ENCODE assay signal across 8 cellular contexts in the genomic region with DNA sequence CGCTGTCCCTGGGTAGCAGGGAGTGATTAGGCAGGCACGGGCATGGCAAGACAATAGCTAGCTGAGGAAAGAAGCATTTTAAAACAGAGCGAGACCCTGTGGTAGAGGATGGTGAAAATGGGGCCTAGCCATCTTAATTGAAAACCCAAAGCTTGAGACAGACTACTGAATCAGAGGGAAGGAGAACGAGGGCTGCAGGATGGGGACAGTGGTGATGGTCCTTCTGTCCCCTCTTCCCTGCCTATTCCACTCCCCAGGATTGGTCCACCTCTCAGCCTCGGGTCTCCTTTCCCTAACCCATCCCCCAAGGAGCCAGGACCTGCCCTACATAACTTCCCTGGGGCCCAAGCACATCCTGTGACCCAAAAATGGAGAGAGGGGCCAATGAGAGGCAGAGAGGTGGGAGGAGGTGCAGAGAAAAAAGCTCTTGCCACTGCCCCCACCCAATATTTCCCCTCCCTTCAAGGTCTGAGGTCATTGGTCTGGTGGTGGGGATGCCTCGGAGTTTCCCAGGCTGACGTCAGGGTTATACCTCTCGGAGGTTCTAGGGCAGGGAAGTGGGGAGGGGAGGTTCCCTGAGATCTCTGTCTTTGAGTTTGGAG. TPM values are rescaled to one million over a fixed set of nuclear protein-coding genes. Genes with fewer than 3 reads are reported as not detected.
A peak's percentile ranks its signal among the peaks of the same experiment; 100 is the strongest.
DNase-seq lines count a peak whose midpoint lies in the region; ATAC-seq and TF ChIP-seq lines count a peak whose summit lies in the region.

No MANE protein-coding gene starts in this region.

- no peaks in the 10 kb centered on the region for H3K27me3 ChIP-seq in foreskin keratinocyte
- H3K27me3 ChIP-seq in skeletal muscle tissue (ENCODE audit: control insufficient read depth in 3 of 3, insufficient read depth in 3 of 3, low read length in 3 of 3), result peaks cover 0 to 5% (median 0%) of the 10 kb centered on the region in 3 donors

- H3K27ac Mint-ChIP-seq in activated CD8-positive, alpha-beta memory T cell treated with anti-CD3 and anti-CD28 coated beads, Interleukin-2, amount 10 ng/mL, durations not matched to agents 7 days and 5 days, result peak overlapping the region; percentile 99

- no peaks in the 10 kb centered on the region for H3K9me3 Mint-ChIP-seq in activated CD8-positive, alpha-beta memory T cell treated with anti-CD3 and anti-CD28 coated beads, Interleukin-2, amount 10 ng/mL, durations not matched to agents 7 days and 5 days (ENCODE audit: low read depth)

- H3K27ac ChIP-seq in foreskin keratinocyte (peak overlapping the region; percentile 87), skeletal muscle tissue (ENCODE audit: low read depth, low read length) (peak overlapping the region; percentile 92)

- no peak for ATAC-seq in activated CD8-positive, alpha-beta memory T cell treated with anti-CD3 and anti-CD28 coated beads, Interleukin-2, amount 10 ng/mL, durations not matched to agents 7 days and 5 days
- ATAC-seq in foreskin keratinocyte, result peak; percentile 2

- H3K9ac ChIP-seq in skeletal muscle tissue (ENCODE audit: low read depth in 1 of 3, low read length in 3 of 3), result peak overlapping the region; percentile 71 to 92 (median 89)

- peaks cover 56% of the 10 kb centered on the region for H3K4me1 Mint-ChIP-seq in activated CD8-positive, alpha-beta memory T cell treated with anti-CD3 and anti-CD28 coated beads, Interleukin-2, amount 10 ng/mL, durations not matched to agents 7 days and 5 days

- TF ChIP-seq CTCF in foreskin keratinocyte (conservative IDR thresholded peaks at IDR 0.05), result no peak

- no peaks in the 10 kb centered on the region for H3K9me3 ChIP-seq in skeletal muscle tissue (ENCODE audit: control insufficient read depth in 3 of 3, low read length in 3 of 3)

- peaks cover 18% of the 10 kb centered on the region for H3K36me3 Mint-ChIP-seq in activated CD8-positive, alpha-beta memory T cell treated with anti-CD3 and anti-CD28 coated beads, Interleukin-2, amount 10 ng/mL, durations not matched to agents 7 days and 5 days

- DNase-seq in NCI-H510A treated with DMSO at 0.1 percent for 48 hours (lab: John Stamatoyannopoulos, UW) (peak; percentile 78), NCI-H510A (lab: John Stamatoyannopoulos, UW) (no peak), foreskin keratinocyte (no peak), NCI-H2171 treated with DMSO at 0.1 percent for 48 hours (lab: John Stamatoyannopoulos, UW) (no peak), superior temporal gyrus (ENCODE audit: extremely low spot score) (no peak), SKM-1 treated with dmso at 0.1 percent for 144 hours (lab: John Stamatoyannopoulos, UW; ENCODE audit: unreplicated experiment) (no peak)
- DNase-seq in activated CD8-positive, alpha-beta memory T cell treated with anti-CD3 and anti-CD28 coated beads, Interleukin-2, amount 10 ng/mL, durations not matched to agents 7 days and 5 days, result peak; percentile 77

- H3K4me1 ChIP-seq in foreskin keratinocyte (peaks cover 14% of the 10 kb centered on the region), skeletal muscle tissue (ENCODE audit: control insufficient read depth in 3 of 3, insufficient read depth in 3 of 3, low read length in 3 of 3) (peaks cover 27 to 32% (median 31%) of the 10 kb centered on the region in 3 donors)

- H3K4me3 ChIP-seq in skeletal muscle tissue (ENCODE audit: low read length in 3 of 3), result peak overlapping the region; percentile 89

- CTCF ChIA-PET in activated CD8-positive, alpha-beta memory T cell treated with anti-CD3 and anti-CD28 coated beads, Interleukin-2, amount 10 ng/mL, durations not matched to agents 7 days and 5 days (lab: Charles Lee), result interaction anchor here (0.9 to 3.3 kb wide), 4 partner anchors 11 to 161 kb away, joined by 3 to 27 read pairs (median 8); partner anchors contain the start of gene BAK1

- H3K27me3 Mint-ChIP-seq in activated CD8-positive, alpha-beta memory T cell treated with anti-CD3 and anti-CD28 coated beads, Interleukin-2, amount 10 ng/mL, durations not matched to agents 7 days and 5 days, result peaks cover 15% of the 10 kb centered on the region

- H3K4me3 Mint-ChIP-seq in activated CD8-positive, alpha-beta memory T cell treated with anti-CD3 and anti-CD28 coated beads, Interleukin-2, amount 10 ng/mL, durations not matched to agents 7 days and 5 days, result peak overlapping the region; percentile 97

- H3K36me3 ChIP-seq in skeletal muscle tissue (ENCODE audit: control insufficient read depth in 3 of 3, insufficient read depth in 3 of 3, low read length in 3 of 3), result peaks cover 24 to 29% (median 24%) of the 10 kb centered on the region in 3 donors

RNA-seq across cellular contexts. Expression of gene CUTA, which starts 0.9 kb away (rescaled TPM):
- total RNA-seq in activated CD8-positive, alpha-beta memory T cell treated with anti-CD3 and anti-CD28 coated beads, Interleukin-2, amount 10 ng/mL, durations not matched to agents 7 days and 5 days, result 100 to 1,000 TPM; 196 to 197 TPM
- 248 and 266 TPM in 2 replicates for total RNA-seq in foreskin keratinocyte
- polyA plus RNA-seq in foreskin keratinocyte, result 382 and 433 TPM in 2 replicates
- 73.1 TPM for total RNA-seq in skeletal muscle tissue

RNA-seq across cellular contexts. Expression of gene SYNGAP1, which starts 1.1 kb away (rescaled TPM):
- total RNA-seq in activated CD8-positive, alpha-beta memory T cell treated with anti-CD3 and anti-CD28 coated beads, Interleukin-2, amount 10 ng/mL, durations not matched to agents 7 days and 5 days, result 10 to 100 TPM; 24.1 to 39.8 TPM
- total RNA-seq in foreskin keratinocyte, result 3.3 and 7.6 TPM in 2 replicates
- polyA plus RNA-seq in foreskin keratinocyte, result 2.0 and 2.3 TPM in 2 replicates
- 1.6 TPM for total RNA-seq in skeletal muscle tissue

RNA-seq across cellular contexts. Expression of gene PHF1, which starts 8.0 kb away (rescaled TPM):
- total RNA-seq in activated CD8-positive, alpha-beta memory T cell treated with anti-CD3 and anti-CD28 coated beads, Interleukin-2, amount 10 ng/mL, durations not matched to agents 7 days and 5 days, result 10 to 100 TPM; 26.1 to 36.0 TPM
- total RNA-seq in foreskin keratinocyte, result 19.4 and 21.3 TPM in 2 replicates
- polyA plus RNA-seq in foreskin keratinocyte, result 29.9 and 32.0 TPM in 2 replicates
- total RNA-seq in skeletal muscle tissue, result 5.7 TPM

RNA-seq across cellular contexts. Expression of gene KIFC1, which starts 27.2 kb away (rescaled TPM):
- total RNA-seq in activated CD8-positive, alpha-beta memory T cell treated with anti-CD3 and anti-CD28 coated beads, Interleukin-2, amount 10 ng/mL, durations not matched to agents 7 days and 5 days, result 100 to 1,000 TPM; 133 to 187 TPM
- total RNA-seq in foreskin keratinocyte (58.0 and 72.9 TPM in 2 replicates), skeletal muscle tissue (12.0 TPM)
- 42.5 and 52.9 TPM in 2 replicates for polyA plus RNA-seq in foreskin keratinocyte

RNA-seq across cellular contexts. Expression of gene ZBTB9, which starts 35.6 kb away (rescaled TPM):
- total RNA-seq in activated CD8-positive, alpha-beta memory T cell treated with anti-CD3 and anti-CD28 coated beads, Interleukin-2, amount 10 ng/mL, durations not matched to agents 7 days and 5 days, result 1 to 10 TPM; 7.4 to 9.0 TPM
- total RNA-seq in foreskin keratinocyte (11.0 and 11.4 TPM in 2 replicates), skeletal muscle tissue (11.0 TPM)
- polyA plus RNA-seq in foreskin keratinocyte, result 8.8 and 9.6 TPM in 2 replicates

Comparison
In these comparisons a context has a peak if more than half of its experiments do, and no peak if none do; other contexts are left out.
1. DNase-seq: peak in NCI-H510A treated with DMSO at 0.1 percent for 48 hours (single experiment) and activated CD8-positive, alpha-beta memory T cell treated with anti-CD3 and anti-CD28 coated beads, Interleukin-2, amount 10 ng/mL, durations not matched to agents 7 days and 5 days (single experiment); none in NCI-H510A (single experiment), foreskin keratinocyte (0 of 2), NCI-H2171 treated with DMSO at 0.1 percent for 48 hours (single experiment), superior temporal gyrus (single experiment) and SKM-1 treated with dmso at 0.1 percent for 144 hours (single experiment).